9 cellular contexts compared by ENCODE assay signal in genomic region chr21:32414579-32415358, GRCh38. TPM values are rescaled to one million over a fixed set of nuclear protein-coding genes. Genes with fewer than 3 reads are reported as not detected.
A peak's percentile ranks its signal among the peaks of the same experiment; 100 is the strongest.
DNase-seq lines count a peak whose midpoint lies in the region; ATAC-seq and TF ChIP-seq lines count a peak whose summit lies in the region.
"Had no signal": no experiment of that assay in that cellular context is flagged by ENCODE, and none has a peak within 500 bp of the region (broad histone marks: within the 10 kb centered on the region; RNA-seq: fewer than 3 reads in every experiment).

No MANE protein-coding gene starts in this region.

- H3K36me3 Mint-ChIP-seq in activated naive CD8-positive, alpha-beta T cell, result no peaks in the 10 kb centered on the region
- peaks cover 11% of the 10 kb centered on the region for H3K36me3 Mint-ChIP-seq in activated naive CD8-positive, alpha-beta T cell treated with anti-CD3 and anti-CD28 coated beads for 36 hours
- H3K36me3 Mint-ChIP-seq in endothelial cell (ENCODE audit: low read depth, unreplicated experiment), result peaks cover 3% of the 10 kb centered on the region

- intact Hi-C loops in ascending aorta (cut with DNase I) (loop anchor here (5.0 kb wide), 1 partner anchor 108 kb away; no protein-coding TSS in a partner anchor), upper lobe of right lung (cut with DNase I) (no loop called here)

- H3K9me3 Mint-ChIP-seq in activated naive CD8-positive, alpha-beta T cell (ENCODE audit: low read depth), result no peaks in the 10 kb centered on the region
- H3K9me3 Mint-ChIP-seq in activated naive CD8-positive, alpha-beta T cell treated with anti-CD3 and anti-CD28 coated beads for 36 hours, result no peaks in the 10 kb centered on the region
- H3K9me3 Mint-ChIP-seq in endothelial cell (ENCODE audit: unreplicated experiment), result no peaks in the 10 kb centered on the region

- H3K9me3 ChIP-seq in ascending aorta (no peaks in the 10 kb centered on the region), upper lobe of right lung (no peaks in the 10 kb centered on the region)

- H3K27ac ChIP-seq in ascending aorta (peak overlapping the region; percentile 99 to 100), upper lobe of right lung (peak overlapping the region; percentile 100)

- H3K27me3 ChIP-seq in ascending aorta, result no peaks in the 10 kb centered on the region
- peaks cover 2% of the 10 kb centered on the region for H3K27me3 ChIP-seq in kidney epithelial cell (ENCODE audit: control insufficient read depth, insufficient read depth, low read length)
- H3K27me3 ChIP-seq in upper lobe of right lung, result no peaks in the 10 kb centered on the region

- peaks cover 40% of the 10 kb centered on the region for H3K4me1 Mint-ChIP-seq in activated naive CD8-positive, alpha-beta T cell (ENCODE audit: low read depth)
- peaks cover 37% of the 10 kb centered on the region for H3K4me1 Mint-ChIP-seq in activated naive CD8-positive, alpha-beta T cell treated with anti-CD3 and anti-CD28 coated beads for 36 hours
- peaks cover 3% of the 10 kb centered on the region for H3K4me1 Mint-ChIP-seq in endothelial cell (ENCODE audit: unreplicated experiment)

- no peak for ATAC-seq in upper lobe of right lung
- ATAC-seq in HG02973 (IDR thresholded peaks at IDR 0.05; ENCODE audit: unreplicated experiment), result no peak
- ATAC-seq: activated CD4-positive, CD25-positive, alpha-beta regulatory T cell treated with anti-CD3 and anti-CD28 coated beads, Interleukin-2, amount 50 U/mL, for 24 hours had no signal

- H3K4me3 Mint-ChIP-seq in activated naive CD8-positive, alpha-beta T cell, result peak overlapping the region; percentile 27
- no peak overlapping the region for H3K4me3 Mint-ChIP-seq in activated naive CD8-positive, alpha-beta T cell treated with anti-CD3 and anti-CD28 coated beads for 36 hours
- H3K4me3 Mint-ChIP-seq in endothelial cell (ENCODE audit: unreplicated experiment), result no peak overlapping the region

- peak overlapping the region; percentile 81 to 87 for H3K4me3 ChIP-seq in ascending aorta
- no peak overlapping the region for H3K4me3 ChIP-seq in kidney epithelial cell (ENCODE audit: low read depth, low read length)
- peak overlapping the region; percentile 80 for H3K4me3 ChIP-seq in upper lobe of right lung

- peaks cover 0 to 34% of the 10 kb centered on the region in 2 donors for H3K4me1 ChIP-seq in ascending aorta
- H3K4me1 ChIP-seq in upper lobe of right lung, result peaks cover 45% of the 10 kb centered on the region

- H3K27me3 Mint-ChIP-seq in activated naive CD8-positive, alpha-beta T cell, result no peaks in the 10 kb centered on the region
- no peaks in the 10 kb centered on the region for H3K27me3 Mint-ChIP-seq in activated naive CD8-positive, alpha-beta T cell treated with anti-CD3 and anti-CD28 coated beads for 36 hours
- H3K27me3 Mint-ChIP-seq in endothelial cell (ENCODE audit: unreplicated experiment), result peaks cover 13% of the 10 kb centered on the region

- H3K27ac Mint-ChIP-seq in activated naive CD8-positive, alpha-beta T cell, result no peak overlapping the region
- no peak overlapping the region for H3K27ac Mint-ChIP-seq in activated naive CD8-positive, alpha-beta T cell treated with anti-CD3 and anti-CD28 coated beads for 36 hours
- no peak overlapping the region for H3K27ac Mint-ChIP-seq in endothelial cell (ENCODE audit: unreplicated experiment)

- H3K36me3 ChIP-seq in ascending aorta (peaks cover 6 to 11% of the 10 kb centered on the region in 2 donors), kidney epithelial cell (ENCODE audit: control insufficient read depth, insufficient read depth, low read length) (no peaks in the 10 kb centered on the region), upper lobe of right lung (peaks cover 14% of the 10 kb centered on the region)

- no peak for DNase-seq in activated naive CD8-positive, alpha-beta T cell treated with anti-CD3 and anti-CD28 coated beads for 36 hours
- DNase-seq in ascending aorta (ENCODE audit: low spot score in 2 of 2), result no peak
- no peak for DNase-seq in kidney epithelial cell (ENCODE audit: low read depth)
- no peak for DNase-seq in upper lobe of right lung
- DNase-seq in endothelial cell (ENCODE audit: low spot score), result no peak
- DNase-seq in stimulated activated CD4-positive, alpha-beta T cell treated with anti-CD3 and anti-CD28 coated beads, Interleukin-4, amount 100 ng/mL, for 1 hour, result no peak

- TF ChIP-seq CTCF in ascending aorta (IDR thresholded peaks at IDR 0.05), result peak in 1 of 3 experiments; percentile 42
- peak; percentile 51 for TF ChIP-seq CTCF in kidney epithelial cell (IDR thresholded peaks at IDR 0.05; ENCODE audit: insufficient read depth, low read length, poor library complexity, severe bottlenecking)
- peak; percentile 36 for TF ChIP-seq CTCF in upper lobe of right lung (IDR thresholded peaks at IDR 0.05)
- no peak for TF ChIP-seq CTCF in endothelial cell (IDR thresholded peaks at IDR 0.05; ENCODE audit: unreplicated experiment)

RNA-seq across cellular contexts. Expression of gene EVA1C, which starts 2.3 kb away (rescaled TPM):
- total RNA-seq in activated naive CD8-positive, alpha-beta T cell treated with anti-CD3 and anti-CD28 coated beads for 36 hours, result 10 to 100 TPM; 10.9 to 12.5 TPM
- 147 TPM for total RNA-seq in ascending aorta
- 0.54 and 1.1 TPM in 2 replicates for total RNA-seq in kidney epithelial cell
- total RNA-seq in upper lobe of right lung, result 55.4 TPM
- total RNA-seq in endothelial cell (ENCODE audit: unreplicated experiment), result 1.1 TPM

RNA-seq across cellular contexts. Expression of gene URB1, which starts 22.0 kb away (rescaled TPM):
- 10 to 100 TPM; 35.6 to 38.4 TPM for total RNA-seq in activated naive CD8-positive, alpha-beta T cell treated with anti-CD3 and anti-CD28 coated beads for 36 hours
- 35.4 TPM for total RNA-seq in ascending aorta
- total RNA-seq in kidney epithelial cell, result 17.8 and 24.6 TPM in 2 replicates
- total RNA-seq in upper lobe of right lung, result 14.3 TPM
- total RNA-seq in endothelial cell (ENCODE audit: unreplicated experiment), result 10.6 TPM
